In the genomic region with DNA sequence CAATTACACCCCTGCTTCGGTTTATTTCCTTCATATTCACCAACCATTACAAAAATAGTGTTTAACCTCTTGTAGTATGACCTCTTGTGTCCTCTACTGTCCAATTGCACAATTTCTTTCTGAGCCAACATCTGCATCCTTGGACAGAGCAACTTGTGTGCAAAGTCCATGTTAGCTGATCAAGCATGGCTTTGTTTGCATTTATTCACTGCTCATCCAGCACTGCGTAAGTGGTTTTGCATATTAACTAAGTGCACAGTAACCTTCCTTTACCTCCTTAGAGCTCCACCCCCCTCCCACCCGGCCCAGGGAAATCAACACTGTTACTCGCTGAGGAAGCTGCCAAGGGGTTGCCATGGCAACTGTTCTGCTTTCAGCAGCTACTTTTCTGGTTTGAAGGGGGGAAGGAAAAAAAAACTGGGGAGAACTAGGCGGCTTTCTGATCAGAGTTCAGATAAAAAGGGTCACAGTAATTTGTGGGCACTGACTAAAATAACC, we compare ENCODE assay signal across 9 cellular contexts.
DNase-seq lines count a peak whose midpoint lies in the region; ATAC-seq and TF ChIP-seq lines count a peak whose summit lies in the region.
"Had no signal": no experiment of that assay in that cellular context is flagged by ENCODE, and none has a peak within 500 bp of the region (broad histone marks: within the 10 kb centered on the region; RNA-seq: fewer than 3 reads in every experiment).

No MANE protein-coding gene starts in this region.

- no peaks in the 10 kb centered on the region for H3K9me3 ChIP-seq in cardiac muscle cell (ENCODE audit: low read depth)
- H3K9me3 ChIP-seq in tibial artery: no peaks in the 10 kb centered on the region
- H3K9me3 ChIP-seq: neutrophil had no signal

- no peaks in the 10 kb centered on the region for H3K27me3 ChIP-seq in cardiac muscle cell
- no peaks in the 10 kb centered on the region for H3K27me3 ChIP-seq in tibial artery

- peak overlapping the region; percentile 91 to 92 for H3K27ac Mint-ChIP-seq in activated naive CD4-positive, alpha-beta T cell treated with anti-CD3 and anti-CD28 coated beads, Interleukin-2, amount 50 U/mL, for 72 hours
- peak overlapping the region; percentile 13 for H3K27ac Mint-ChIP-seq in progenitor cell of endocrine pancreas

- H3K36me3 Mint-ChIP-seq in activated naive CD4-positive, alpha-beta T cell treated with anti-CD3 and anti-CD28 coated beads, Interleukin-2, amount 50 U/mL, for 72 hours: no peaks in the 10 kb centered on the region
- no peaks in the 10 kb centered on the region for H3K36me3 Mint-ChIP-seq in progenitor cell of endocrine pancreas (ENCODE audit: insufficient read depth)

- peak overlapping the region; percentile 11; the same call in 1 of the 2 replicates for H3K4me3 ChIP-seq in Jurkat, Clone E6-1 (ENCODE audit: low read length)
- H3K4me3 ChIP-seq in cardiac muscle cell (no peak overlapping the region), tibial artery (peak overlapping the region; percentile 6 to 30)

- peaks cover 29% of the 10 kb centered on the region for H3K4me1 Mint-ChIP-seq in progenitor cell of endocrine pancreas (ENCODE audit: low read depth)

- H3K27ac ChIP-seq in cardiac muscle cell (no peak overlapping the region), tibial artery (no peak overlapping the region)
- H3K27ac ChIP-seq: neutrophil had no signal

- DNase-seq in NK-92 (lab: John Stamatoyannopoulos, UW; ENCODE audit: unreplicated experiment): peak; percentile 26
- DNase-seq in NK-92 treated with Interleukin-12 subunit alpha and Interleukin-12 subunit beta, amount 100 ng/mL, for 24 hours (lab: John Stamatoyannopoulos, UW): no peak
- DNase-seq in Jurkat, Clone E6-1 (ENCODE audit: low read depth, low spot score): peak; percentile 90
- DNase-seq in activated naive CD4-positive, alpha-beta T cell treated with anti-CD3 and anti-CD28 coated beads, Interleukin-2, amount 50 U/mL, for 72 hours (ENCODE audit: low spot score in 2 of 2): peak in 1 of 2 donors; percentile 58
- peak; percentile 67 to 81 for DNase-seq in cardiac muscle cell (ENCODE audit: low read depth in 1 of 2, low spot score in 1 of 2)
- no peak for DNase-seq in progenitor cell of endocrine pancreas (ENCODE audit: low spot score, unreplicated experiment)
- peak; percentile 76 to 84 for DNase-seq in tibial artery

- intact Hi-C loops in tibial artery (cut with DNase I; ENCODE audit: low total_unique reads): no loop called here

- H3K36me3 ChIP-seq in cardiac muscle cell: no peaks in the 10 kb centered on the region
- H3K36me3 ChIP-seq in tibial artery: no peaks in the 10 kb centered on the region
- H3K36me3 ChIP-seq: neutrophil had no signal

- peak; percentile 50 for ATAC-seq in SK-N-SH treated with all-trans-retinoic acid at 6 μM for 48 hours
- peak; percentile 45 to 62 for ATAC-seq in activated naive CD4-positive, alpha-beta T cell treated with anti-CD3 and anti-CD28 coated beads, Interleukin-2, amount 50 U/mL, for 72 hours

- peaks cover 40% of the 10 kb centered on the region for H3K4me1 ChIP-seq in cardiac muscle cell (ENCODE audit: low read depth)
- peaks cover 0 to 32% (median 19%) of the 10 kb centered on the region in 4 donors for H3K4me1 ChIP-seq in tibial artery

- H3K9me3 Mint-ChIP-seq in activated naive CD4-positive, alpha-beta T cell treated with anti-CD3 and anti-CD28 coated beads, Interleukin-2, amount 50 U/mL, for 72 hours: no peaks in the 10 kb centered on the region
- no peaks in the 10 kb centered on the region for H3K9me3 Mint-ChIP-seq in progenitor cell of endocrine pancreas (ENCODE audit: low read depth)

- H3K27me3 Mint-ChIP-seq in progenitor cell of endocrine pancreas: peaks cover 8% of the 10 kb centered on the region

- H3K4me3 Mint-ChIP-seq in progenitor cell of endocrine pancreas (ENCODE audit: low read depth): no peak overlapping the region

- TF ChIP-seq CTCF in cardiac muscle cell (IDR thresholded peaks at IDR 0.05; ENCODE audit: low read depth, low read length) (no peak), progenitor cell of endocrine pancreas (IDR thresholded peaks at IDR 0.05; ENCODE audit: unreplicated experiment) (no peak), tibial artery (IDR thresholded peaks at IDR 0.05) (no peak)

TF ChIP-seq in SK-N-SH treated with all-trans-retinoic acid at 6 μM for 48 hours, 23 proteins besides CTCF, POLR2A, EP300 and RAD21:
- TF ChIP-seq SNAI2 (CRISPR knock-in tag; IDR thresholded peaks at IDR 0.05) (no peak), ISL1 (CRISPR knock-in tag; IDR thresholded peaks at IDR 0.05) (no peak), ZNF565 (CRISPR knock-in tag; conservative IDR thresholded peaks at IDR 0.05; ENCODE audit: low read depth) (no peak), ZNF70 (CRISPR knock-in tag; IDR thresholded peaks at IDR 0.05) (no peak)
- TF ChIP-seq, protein P1, sequence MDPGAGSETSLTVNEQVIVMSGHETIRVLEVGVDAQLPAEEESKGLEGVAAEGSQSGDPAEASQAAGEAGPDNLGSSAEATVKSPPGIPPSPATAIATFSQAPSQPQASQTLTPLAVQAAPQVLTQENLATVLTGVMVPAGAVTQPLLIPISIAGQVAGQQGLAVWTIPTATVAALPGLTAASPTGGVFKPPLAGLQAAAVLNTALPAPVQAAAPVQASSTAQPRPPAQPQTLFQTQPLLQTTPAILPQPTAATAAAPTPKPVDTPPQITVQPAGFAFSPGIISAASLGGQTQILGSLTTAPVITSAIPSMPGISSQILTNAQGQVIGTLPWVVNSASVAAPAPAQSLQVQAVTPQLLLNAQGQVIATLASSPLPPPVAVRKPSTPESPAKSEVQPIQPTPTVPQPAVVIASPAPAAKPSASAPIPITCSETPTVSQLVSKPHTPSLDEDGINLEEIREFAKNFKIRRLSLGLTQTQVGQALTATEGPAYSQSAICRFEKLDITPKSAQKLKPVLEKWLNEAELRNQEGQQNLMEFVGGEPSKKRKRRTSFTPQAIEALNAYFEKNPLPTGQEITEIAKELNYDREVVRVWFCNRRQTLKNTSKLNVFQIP (CRISPR knock-in tag; IDR thresholded peaks at IDR 0.05; ENCODE audit: borderline replicate concordance, low read depth): no peak

Comparison
In these comparisons a context has a peak if more than half of its experiments do, and no peak if none do; other contexts are left out.
1. DNase-seq: peak in NK-92 (single experiment), Jurkat, Clone E6-1 (single experiment), cardiac muscle cell (2 of 2) and tibial artery (2 of 2); none in NK-92 treated with Interleukin-12 subunit alpha and Interleukin-12 subunit beta, amount 100 ng/mL, for 24 hours (single experiment) and progenitor cell of endocrine pancreas (single experiment).